In genomic region chr13:110716235-110716505, GRCh38 we compare ENCODE assay signal across 8 cellular contexts. TPM values are rescaled to one million over a fixed set of nuclear protein-coding genes. Genes with fewer than 3 reads are reported as not detected.
DNase-seq lines count a peak whose midpoint lies in the region; TF ChIP-seq lines count a peak whose summit lies in the region.

No MANE protein-coding gene starts in this region.

- H3K27me3 ChIP-seq in BE2C (no peaks in the 10 kb centered on the region), HUES64 (ENCODE audit: insufficient read depth, low read length) (no peaks in the 10 kb centered on the region), iPS-15b (ENCODE audit: control insufficient read depth, insufficient read depth, low read length) (no peaks in the 10 kb centered on the region), spleen (replicated peaks in 1 of 7) (no peaks in the 10 kb centered on the region)

- peak overlapping the region; percentile 94 for H3K4me3 ChIP-seq in BE2C (ENCODE audit: low read depth, low read length)
- peak overlapping the region; percentile 80 for H3K4me3 ChIP-seq in HUES64 (ENCODE audit: low read length)
- peak overlapping the region; percentile 94 for H3K4me3 ChIP-seq in iPS-15b (ENCODE audit: low read depth, low read length)
- H3K4me3 ChIP-seq in spleen, result peak overlapping the region; percentile 59 to 100 (median 96)

- H3K27ac ChIP-seq in HUES64 (ENCODE audit: low read depth, low read length) (peak overlapping the region; percentile 75), adipose tissue (ENCODE audit: low read depth, low read length) (peak overlapping the region; percentile 73), spleen (peak overlapping the region; percentile 55 to 100 (median 99))

- TF ChIP-seq CTCF in BE2C (IDR thresholded peaks at IDR 0.05; ENCODE audit: low read depth, low read length) (no peak), spleen (IDR thresholded peaks at IDR 0.05 in 8 of 11, conservative IDR thresholded peaks at IDR 0.05 in 3 of 11) (no peak)

- DNase-seq in BE2C, result no peak
- DNase-seq in spleen, result no peak
- DNase-seq in AG08395 (ENCODE audit: low spot score), result no peak
- no peak for DNase-seq in NCI-H226
- no peak for DNase-seq in COR-L47 (lab: John Stamatoyannopoulos, UW)

- H3K4me1 ChIP-seq in BE2C (no peaks in the 10 kb centered on the region), HUES64 (ENCODE audit: insufficient read depth, low read length) (peaks cover 20% of the 10 kb centered on the region), iPS-15b (ENCODE audit: control insufficient read depth, insufficient read depth, low read length) (peaks cover 6% of the 10 kb centered on the region), spleen (peaks cover 29 to 50% (median 39%) of the 10 kb centered on the region in 6 donors)

- peak overlapping the region; percentile 82 for H3K9ac ChIP-seq in HUES64 (ENCODE audit: low read depth, low read length)
- H3K9ac ChIP-seq in iPS-15b (ENCODE audit: low read depth, low read length), result peak overlapping the region; percentile 89

- TF ChIP-seq POLR2A in spleen (IDR thresholded peaks at IDR 0.05), result no peak

- H3K36me3 ChIP-seq in BE2C, result peaks cover 3% of the 10 kb centered on the region
- peaks cover 22% of the 10 kb centered on the region for H3K36me3 ChIP-seq in HUES64 (ENCODE audit: insufficient read depth, low read length)
- peaks cover 9% of the 10 kb centered on the region for H3K36me3 ChIP-seq in iPS-15b (ENCODE audit: control insufficient read depth, insufficient read depth, low read length)
- peaks cover 0 to 25% (median 16%) of the 10 kb centered on the region in 6 donors for H3K36me3 ChIP-seq in spleen

- H3K9me3 ChIP-seq in BE2C (no peaks in the 10 kb centered on the region), HUES64 (ENCODE audit: insufficient read depth, low read depth, low read length) (no peaks in the 10 kb centered on the region), iPS-15b (ENCODE audit: control insufficient read depth, insufficient read depth, low read length) (no peaks in the 10 kb centered on the region), spleen (peaks cover 0 to 4% (median 0%) of the 10 kb centered on the region in 8 donors)

- intact Hi-C loops in spleen (cut with DNase I; ENCODE audit: low total_unique reads), result no loop called here

- WGBS in HUES64, result 1% methylated on average over 13 of the region's 13 CpGs
- 0 to 1% (median 1%) methylated on average over 13 of the region's 13 CpGs for WGBS in adipose tissue, 3 donors
- WGBS in spleen, 5 donors, result 0 to 1% (median 0%) methylated on average over 13 of the region's 13 CpGs

RNA-seq across cellular contexts. Expression of gene ING1, which starts 2.7 kb away (rescaled TPM):
- 23.4 TPM for polyA plus RNA-seq in BE2C (2012; ENCODE audit: insufficient read depth, insufficient read length, low read depth)
- polyA plus RNA-seq in HUES64 (2013, experiment 1 of 2), result 18.5 TPM
- polyA plus RNA-seq in HUES64 (2013, experiment 2 of 2), result 19.6 TPM
- polyA plus RNA-seq in adipose tissue (10 to 100 TPM; 10.1 to 16.0 (median 11.7) TPM), spleen (10 to 100 TPM; 10.5 to 16.0 (median 12.0) TPM)
- 10 to 100 TPM; 15.1 to 32.4 (median 22.9) TPM for total RNA-seq in spleen

RNA-seq across cellular contexts. Expression of gene CARS2, which starts 10.3 kb away (rescaled TPM):
- polyA plus RNA-seq in BE2C (2012; ENCODE audit: insufficient read depth, insufficient read length, low read depth), result 69.1 TPM
- polyA plus RNA-seq in HUES64 (2013, experiment 1 of 2), result 25.6 TPM
- polyA plus RNA-seq in HUES64 (2013, experiment 2 of 2), result 26.4 TPM
- polyA plus RNA-seq in adipose tissue (10 to 100 TPM; 28.1 to 50.5 (median 43.1) TPM), spleen (100 to 1,000 TPM in 2 of 3 donors, 10 to 100 TPM in 1; 69.5 to 109 (median 105) TPM)
- 100 to 1,000 TPM in 1 of 7 donors, 10 to 100 TPM in 6; 63.9 to 113 (median 77.9) TPM for total RNA-seq in spleen
